ENCODE assay signal across 22 cellular contexts in the genomic region with DNA sequence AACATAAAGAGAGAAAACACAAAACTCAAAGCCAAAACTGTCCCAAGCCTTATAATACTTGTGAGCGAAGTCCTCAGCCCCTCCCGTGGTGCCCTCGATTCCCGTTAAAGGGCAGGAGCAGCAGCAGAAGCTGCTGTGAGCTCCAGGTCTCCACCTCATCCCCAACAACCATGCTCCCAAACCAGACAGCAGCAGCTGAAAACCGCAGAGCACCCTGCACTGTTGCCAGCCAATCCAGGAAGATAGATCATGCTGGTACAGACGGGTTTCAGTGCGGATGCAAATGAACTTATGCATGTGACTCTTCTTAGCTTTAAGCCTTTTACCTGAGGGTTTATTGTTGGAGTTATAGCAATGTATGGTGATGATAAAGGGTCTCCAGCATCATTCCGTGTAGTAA.
DNase-seq lines count a peak whose midpoint lies in the region; ATAC-seq lines count a peak whose summit lies in the region.
"Had no signal": no experiment of that assay in that cellular context is flagged by ENCODE, and none has a peak within 500 bp of the region (broad histone marks: within the 10 kb centered on the region; RNA-seq: fewer than 3 reads in every experiment).

No MANE protein-coding gene starts in this region.

- no peak overlapping the region for H3K23ac ChIP-seq in mesenchymal stem cell (ENCODE audit: low read length in 2 of 2)

- H3K27ac ChIP-seq in mesenchymal stem cell (ENCODE audit: low read length, poor library complexity, severe bottlenecking): no peak overlapping the region
- H3K27ac ChIP-seq in caudate nucleus (ENCODE audit: low read depth, low read length): no peak overlapping the region
- H3K27ac ChIP-seq: GM23248, KMS-11 had no signal

- H3K4ac ChIP-seq in mesenchymal stem cell (ENCODE audit: low read depth in 1 of 2, low read length in 2 of 2): no peak overlapping the region

- no peak overlapping the region for H4K8ac ChIP-seq in mesenchymal stem cell (ENCODE audit: low read length)

- H3K9ac ChIP-seq in mesenchymal stem cell (ENCODE audit: low read length): no peak overlapping the region
- H3K9ac ChIP-seq: GM23248, KMS-11 had no signal

- H3K4me3 ChIP-seq in mesenchymal stem cell (ENCODE audit: insufficient read depth in 1 of 2, low read depth in 1 of 2, low read length in 2 of 2): no peak overlapping the region
- H3K4me3 ChIP-seq: GM12878, GM23248 had no signal

- no peak overlapping the region for H3K4me2 ChIP-seq in mesenchymal stem cell (ENCODE audit: low read length, poor library complexity, severe bottlenecking)
- H3K4me2 ChIP-seq: KMS-11 had no signal

- H3K18ac ChIP-seq in mesenchymal stem cell (ENCODE audit: low read depth in 1 of 2, low read length in 2 of 2): no peak overlapping the region

- H2BK120ac ChIP-seq in mesenchymal stem cell (ENCODE audit: low read depth, low read length): no peak overlapping the region

- H3K79me1 ChIP-seq in mesenchymal stem cell (replicated peaks; ENCODE audit: low read length, poor library complexity, severe bottlenecking): no peaks in the 10 kb centered on the region

- H4K91ac ChIP-seq in mesenchymal stem cell (ENCODE audit: low read length): no peak overlapping the region

- peak; percentile 27 for DNase-seq in activated effector memory CD4-positive, alpha-beta T cell treated with anti-CD3 and anti-CD28 coated beads, Interleukin-2, amount 50 U/mL, for 16 hours
- DNase-seq in activated effector memory CD4-positive, alpha-beta T cell treated with Interleukin-2 at 50 U/mL for 16 hours: no peak
- DNase-seq in RPMI7951 (ENCODE audit: low read depth) (peak; percentile 20), mesenteric fat pad (ENCODE audit: low spot score) (peak; percentile 35), NCI-H1436 treated with DMSO at 0.1 percent for 48 hours (lab: John Stamatoyannopoulos, UW) (no peak), mesenchymal stem cell (no peak), caudate nucleus (lab: John Stamatoyannopoulos, UW) (no peak)
- DNase-seq: C1 segment of cervical spinal cord, DMS 273 treated with DMSO at 0.1 percent for 48 hours, GDM1, GM23248, NCI-H1417, NCI-H1930, NCI-H2171 treated with DMSO at 0.1 percent for 48 hours, NCI-H524, SHP77 treated with DMSO at 0.1 percent for 48 hours had no signal

- no peak overlapping the region for H2BK5ac ChIP-seq in mesenchymal stem cell (ENCODE audit: low read depth, low read length, poor library complexity, severe bottlenecking)

- no peak overlapping the region for H2AFZ ChIP-seq in mesenchymal stem cell (ENCODE audit: low read depth, low read length)
- H2AFZ ChIP-seq: GM23248 had no signal

- no peaks in the 10 kb centered on the region for H3K9me3 ChIP-seq in mesenchymal stem cell (ENCODE audit: control insufficient read depth, low read length)

- no peak overlapping the region for H2BK15ac ChIP-seq in mesenchymal stem cell (ENCODE audit: low read depth, poor library complexity, severe bottlenecking)

- H3K4me1 ChIP-seq in mesenchymal stem cell (ENCODE audit: control insufficient read depth, insufficient read depth, low read depth, low read length): peaks cover 15% of the 10 kb centered on the region

- no peak overlapping the region for H3K14ac ChIP-seq in mesenchymal stem cell (ENCODE audit: low read length in 2 of 2)

- H3K36me3 ChIP-seq in mesenchymal stem cell (ENCODE audit: control insufficient read depth in 1 of 2, insufficient read depth in 2 of 2, low read depth in 1 of 2, low read length in 2 of 2): peaks cover 0 to 3% of the 10 kb centered on the region in 2 experiments

- no peak overlapping the region for H2BK12ac ChIP-seq in mesenchymal stem cell (ENCODE audit: low read length in 2 of 2)

- no peak for ATAC-seq in activated CD4-positive, CD25-positive, alpha-beta regulatory T cell treated with anti-CD3 and anti-CD28 coated beads, Interleukin-2, amount 50 U/mL, for 24 hours
- ATAC-seq: GM12878, HCT116, Panc1, SK-N-SH treated with all-trans-retinoic acid at 6 μM for 48 hours had no signal

- 85% methylated on average over 8 of the region's 8 CpGs for WGBS in mesenchymal stem cell

- H3K27me3 ChIP-seq in mesenchymal stem cell (ENCODE audit: control insufficient read depth in 1 of 2, insufficient read depth in 1 of 2, low read length in 2 of 2): peaks cover 0 to 14% of the 10 kb centered on the region in 2 experiments

- no peak overlapping the region for H2AK5ac ChIP-seq in mesenchymal stem cell (ENCODE audit: low read length, severe bottlenecking)

Comparison
In these comparisons a context has a peak if more than half of its experiments do, and no peak if none do; other contexts are left out.
1. DNase-seq: peak in activated effector memory CD4-positive, alpha-beta T cell treated with anti-CD3 and anti-CD28 coated beads, Interleukin-2, amount 50 U/mL, for 16 hours (single experiment), RPMI7951 (single experiment) and mesenteric fat pad (single experiment); none in activated effector memory CD4-positive, alpha-beta T cell treated with Interleukin-2 at 50 U/mL for 16 hours (single experiment), NCI-H1436 treated with DMSO at 0.1 percent for 48 hours (single experiment), mesenchymal stem cell (single experiment) and caudate nucleus (0 of 61).